Comparison of ENCODE assay signal across 27 cellular contexts in the genomic region with DNA sequence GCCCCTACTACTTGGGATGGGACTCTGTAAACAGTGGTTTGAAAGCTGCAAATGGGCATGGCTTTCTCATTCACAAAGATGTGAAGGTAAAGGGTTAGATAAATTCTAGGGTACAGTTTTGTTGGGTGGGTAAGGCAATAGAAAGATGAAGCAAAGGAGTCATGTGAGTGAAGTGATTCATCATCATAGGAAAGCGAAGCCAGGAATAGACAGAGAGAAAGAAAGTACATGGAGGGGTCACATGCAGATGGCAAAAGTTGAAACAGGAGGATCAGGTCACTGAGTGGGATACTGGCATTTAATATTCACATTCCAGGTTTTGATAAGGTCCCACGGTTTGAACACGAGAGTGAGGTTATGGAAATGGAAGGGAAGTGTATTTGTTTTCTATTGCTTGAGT. TPM values are rescaled to one million over a fixed set of nuclear protein-coding genes. Genes with fewer than 3 reads are reported as not detected.
DNase-seq lines count a peak whose midpoint lies in the region; ATAC-seq, FAIRE-seq and TF ChIP-seq lines count a peak whose summit lies in the region.
"Had no signal": no experiment of that assay in that cellular context is flagged by ENCODE, and none has a peak within 500 bp of the region (broad histone marks: within the 10 kb centered on the region; RNA-seq: fewer than 3 reads in every experiment).

No MANE protein-coding gene starts in this region.

- H3K9ac ChIP-seq in SK-N-SH (no peak overlapping the region), HepG2 (ENCODE audit: insufficient read depth, low read depth, low read length) (no peak overlapping the region)
- H3K9ac ChIP-seq: BLaER1 had no signal

- no peaks in the 10 kb centered on the region for H3K36me3 ChIP-seq in Panc1 (ENCODE audit: control insufficient read depth, insufficient read depth, low read length)
- no peaks in the 10 kb centered on the region for H3K36me3 ChIP-seq in osteoblast (ENCODE audit: insufficient read depth, low read length)
- no peaks in the 10 kb centered on the region for H3K36me3 ChIP-seq in SK-N-SH (replicated peaks in 1 of 2; ENCODE audit: control insufficient read depth in 1 of 2, insufficient read depth in 2 of 2, low read length in 1 of 2)
- no peaks in the 10 kb centered on the region for H3K36me3 ChIP-seq in HepG2 (replicated peaks in 1 of 2; ENCODE audit: control insufficient read depth in 1 of 2, insufficient read depth in 2 of 2, low read length in 2 of 2)
- H3K36me3 ChIP-seq: BLaER1 had no signal

- H3K4me3 ChIP-seq in Panc1 (ENCODE audit: low read depth in 2 of 2, low read length in 2 of 2) (no peak overlapping the region), fibroblast of mammary gland (ENCODE audit: control insufficient read depth, low read depth, low read length) (no peak overlapping the region), osteoblast (ENCODE audit: insufficient read depth, low read length) (no peak overlapping the region), SK-N-SH (ENCODE audit: low read depth in 2 of 2, low read length in 1 of 2) (no peak overlapping the region), HepG2 (replicated peaks in 1 of 3; ENCODE audit: insufficient read depth in 1 of 3, low read depth in 2 of 3, low read length in 3 of 3) (no peak overlapping the region)
- H3K4me3 ChIP-seq: BLaER1, GM12878, SK-N-MC had no signal

- H3K9me2 ChIP-seq in SK-N-SH: no peaks in the 10 kb centered on the region

- no peaks in the 10 kb centered on the region for H3K9me3 ChIP-seq in Panc1 (ENCODE audit: control insufficient read depth, insufficient read depth, low read depth, low read length)
- H3K9me3 ChIP-seq in osteoblast (ENCODE audit: low read depth, low read length): no peaks in the 10 kb centered on the region
- no peaks in the 10 kb centered on the region for H3K9me3 ChIP-seq in SK-N-SH
- no peaks in the 10 kb centered on the region for H3K9me3 ChIP-seq in HepG2 (ENCODE audit: low read length)
- H3K9me3 ChIP-seq: Caco-2 had no signal

- H4K20me1 ChIP-seq in osteoblast (ENCODE audit: insufficient read depth, low read length) (no peaks in the 10 kb centered on the region), SK-N-SH (ENCODE audit: insufficient read depth) (no peaks in the 10 kb centered on the region), HepG2 (ENCODE audit: insufficient read depth, low read length) (no peaks in the 10 kb centered on the region)
- H4K20me1 ChIP-seq: BLaER1 had no signal

- H3K27me3 ChIP-seq in Panc1 (ENCODE audit: control insufficient read depth, insufficient read depth, low read length) (no peaks in the 10 kb centered on the region), osteoblast (ENCODE audit: insufficient read depth, low read length) (no peaks in the 10 kb centered on the region), SK-N-SH (ENCODE audit: insufficient read depth) (no peaks in the 10 kb centered on the region), HepG2 (ENCODE audit: control insufficient read depth in 1 of 2, insufficient read depth in 2 of 2, low read length in 2 of 2) (no peaks in the 10 kb centered on the region)
- H3K27me3 ChIP-seq: BLaER1 had no signal

- BruUV-seq in Panc1 (replicated peaks; lab: Mats Ljungman, UMichigan): no TSS peak
- no TSS peak for BruUV-seq in HepG2 (replicated peaks; lab: Mats Ljungman, UMichigan)

- DNase-seq in Panc1 (ENCODE audit: low read depth, low spot score) (no peak), fibroblast of mammary gland (ENCODE audit: low read depth) (peak; percentile 30), osteoblast (ENCODE audit: insufficient read length, low spot score, missing footprints) (peak; percentile 27), SK-N-SH (no peak), AG20443 (ENCODE audit: low spot score) (no peak), HepG2 (ENCODE audit: low spot score) (no peak), GM13977 (ENCODE audit: low spot score) (no peak)
- DNase-seq: Caco-2; CD4-positive, alpha-beta T cell; DMS 273 treated with DMSO at 0.1 percent for 48 hours; DND-41; GOT3; KBM-7; MM.1S; NCI-H1048; NCI-H1417 treated with DMSO at 0.1 percent for 48 hours; NCI-H187 treated with DMSO at 0.1 percent for 48 hours; NCI-H2107; NCI-H446 treated with DMSO at 0.1 percent for 48 hours; NCI-H526 treated with DMSO at 0.1 percent for 48 hours; RPMI8226; SHP77 had no signal

- in situ Hi-C loops in Panc1 (cut with HindIII; ENCODE audit: low pct_unique_long_range_greater_than_20kb, low sequenced_read_pairs): no loop called here
- in situ Hi-C loops in HepG2 (cut with HindIII; ENCODE audit: extremely low pct_ligation_motif_present, low pct_unique_long_range_greater_than_20kb): no loop called here
- in situ Hi-C loops in GM13977 (cut with MboI; ENCODE audit: low pct_unique_long_range_greater_than_20kb, low sequenced_read_pairs, unreplicated experiment): no loop called here

- CTCF ChIA-PET in Panc1 (lab: Charles Lee) (no interaction called here), SK-N-SH (lab: Yijun Ruan, JAX) (no interaction called here), HepG2 (lab: Yijun Ruan, JAX; ENCODE audit: low intra/inter-chr PET ratio, low total read pairs) (no interaction called here)

- TF ChIP-seq RAD21 in SK-N-SH (IDR thresholded peaks at IDR 0.05; ENCODE audit: low read length) (no peak), HepG2 (CRISPR knock-in tag; IDR thresholded peaks at IDR 0.05) (no peak)

- no peak overlapping the region for H3K4me2 ChIP-seq in osteoblast (ENCODE audit: insufficient read depth, low read length)
- no peak overlapping the region for H3K4me2 ChIP-seq in SK-N-SH
- no peak overlapping the region for H3K4me2 ChIP-seq in HepG2 (ENCODE audit: low read depth, low read length)
- H3K4me2 ChIP-seq: BLaER1 had no signal

- no peaks in the 10 kb centered on the region for H3K79me2 ChIP-seq in osteoblast (ENCODE audit: insufficient read depth, low read length)
- no peaks in the 10 kb centered on the region for H3K79me2 ChIP-seq in SK-N-SH (ENCODE audit: insufficient read depth)
- no peaks in the 10 kb centered on the region for H3K79me2 ChIP-seq in HepG2 (ENCODE audit: insufficient read depth, low read length)

- H2AFZ ChIP-seq in osteoblast (ENCODE audit: low read length) (no peak overlapping the region), SK-N-SH (ENCODE audit: low read depth) (no peak overlapping the region), HepG2 (ENCODE audit: low read length) (no peak overlapping the region)

- TF ChIP-seq EP300 in SK-N-SH (IDR thresholded peaks at IDR 0.05; ENCODE audit: borderline replicate concordance in 1 of 2, low read depth in 1 of 2, low read length in 1 of 2) (no peak), HepG2 (IDR thresholded peaks at IDR 0.05; ENCODE audit: low read depth in 2 of 2, low read length in 2 of 2) (no peak), HepG2 (CRISPR knock-in tag; IDR thresholded peaks at IDR 0.05; ENCODE audit: borderline replicate concordance) (no peak)

- H3F3A ChIP-seq in SK-N-SH (replicated peaks; ENCODE audit: insufficient read depth): no peaks in the 10 kb centered on the region

- POLR2A ChIA-PET in Panc1 (lab: Charles Lee) (no interaction called here), SK-N-SH (lab: Yijun Ruan, JAX) (no interaction called here), HepG2 (lab: Yijun Ruan, JAX) (no interaction called here)

- H3K4me1 ChIP-seq in Panc1 (ENCODE audit: control insufficient read depth, insufficient read depth, low read length) (no peaks in the 10 kb centered on the region), osteoblast (ENCODE audit: insufficient read depth, low read length) (no peaks in the 10 kb centered on the region), SK-N-SH (ENCODE audit: control insufficient read depth in 1 of 2, insufficient read depth in 2 of 2, low read depth in 1 of 2, low read length in 1 of 2) (no peaks in the 10 kb centered on the region), HepG2 (ENCODE audit: insufficient read depth, low read length) (peaks cover 22% of the 10 kb centered on the region)
- H3K4me1 ChIP-seq: BLaER1 had no signal

- H3K27ac ChIP-seq in Panc1 (ENCODE audit: low read length): peak overlapping the region; percentile 48; the same call in 1 of the 2 replicates
- no peak overlapping the region for H3K27ac ChIP-seq in osteoblast (ENCODE audit: low read depth, low read length)
- H3K27ac ChIP-seq in SK-N-SH (ENCODE audit: low read depth in 2 of 2, low read length in 1 of 2): no peak overlapping the region
- H3K27ac ChIP-seq in HepG2 (ENCODE audit: extremely low read length, insufficient read depth, low read length): no peak overlapping the region
- H3K27ac ChIP-seq: BLaER1, SK-N-MC had no signal

- 69% methylated on average over 3 of the region's 3 CpGs for whole genome bisulfite sequencing in SK-N-SH (ENCODE audit: low lambda C conversion rate)
- 46% methylated on average over 3 of the region's 3 CpGs for WGBS in HepG2 (ENCODE audit: low lambda C conversion rate)

- ATAC-seq in Panc1 (no peak), HepG2 (no peak)
- ATAC-seq: GM12878, HCT116 had no signal

- FAIRE-seq in HepG2 (lab: Jason Lieb, UNC): no peak
- FAIRE-seq: GM12878 had no signal

- TF ChIP-seq POLR2A in HepG2 (IDR thresholded peaks at IDR 0.05; ENCODE audit: insufficient read depth in 1 of 2, low read depth in 2 of 2, low read length in 2 of 2): no peak

- intact Hi-C loops in Panc1 (cut with micrococcal nuclease; ENCODE audit: unreplicated experiment) (no loop called here), HepG2 (cut with micrococcal nuclease; ENCODE audit: unreplicated experiment) (no loop called here)

- TF ChIP-seq CTCF in Panc1 (IDR thresholded peaks at IDR 0.05) (no peak), fibroblast of mammary gland (conservative IDR thresholded peaks at IDR 0.05; ENCODE audit: control insufficient read depth, insufficient read depth, low read depth, low read length) (no peak), osteoblast (IDR thresholded peaks at IDR 0.05; ENCODE audit: extremely low read depth, low read depth, low read length) (no peak), SK-N-SH (IDR thresholded peaks at IDR 0.05) (no peak), HepG2 (CRISPR knock-in tag; IDR thresholded peaks at IDR 0.05) (no peak), GM13977 (IDR thresholded peaks at IDR 0.05; ENCODE audit: extremely low read depth, insufficient read depth, missing control alignments) (no peak)

RNA-seq across cellular contexts. Expression of a gene that starts 8.2 kb away (rescaled TPM):
- 63.3 TPM for total RNA-seq in Panc1 (2021; ENCODE audit: unreplicated experiment)
- polyA plus RNA-seq in Panc1 (2012; ENCODE audit: insufficient read length): 15.7 TPM
- 0.36 and 0.59 TPM in 2 replicates for total RNA-seq in osteoblast
- polyA plus RNA-seq in SK-N-SH (2012; rRNA removed): 0.02 and 0.05 TPM in 2 replicates
- polyA plus RNA-seq in SK-N-SH (2012; cell fraction: cytosol; rRNA removed): 0.01 and 0.03 TPM in 2 replicates
- 0.02 TPM in 1 of 2 replicates, not detected in the other for polyA plus RNA-seq in SK-N-SH (2012; cell fraction: nucleus; rRNA removed)
- 13.2 and 15.7 TPM in 2 replicates for total RNA-seq in HepG2 (2016; rRNA removed; fragmentation: Illumina TruSeq; extraction: Trizol)
- 7.0 and 9.3 TPM in 2 replicates for total RNA-seq in HepG2 (2016; cell fraction: cytosol; rRNA removed; fragmentation: Illumina TruSeq; extraction: Trizol; ENCODE audit: low read depth)
- 11.3 and 14.3 TPM in 2 replicates for total RNA-seq in HepG2 (2016; cell fraction: insoluble cytoplasmic fraction; rRNA removed; fragmentation: Illumina TruSeq; extraction: Trizol)
- 8.6 and 9.3 TPM in 2 replicates for total RNA-seq in HepG2 (2016; cell fraction: membrane; rRNA removed; fragmentation: Illumina TruSeq; extraction: Trizol)
- total RNA-seq in HepG2 (2016; cell fraction: nucleus; rRNA removed; fragmentation: Illumina TruSeq; extraction: Trizol): 9.2 and 11.9 TPM in 2 replicates
- 7.4 and 10.0 TPM in 2 replicates for polyA plus RNA-seq in HepG2 (2011; rRNA removed)
- 6.8 TPM in 2 replicates for polyA plus RNA-seq in HepG2 (2011; cell fraction: cytosol; rRNA removed)
- 2.7 and 2.9 TPM in 2 replicates for polyA plus RNA-seq in HepG2 (2011; cell fraction: nucleus; rRNA removed)
- polyA plus RNA-seq in HepG2 (2012): 8.1 and 8.6 TPM in 2 replicates
- 2.6 and 2.9 TPM in 2 replicates for polyA plus RNA-seq in HepG2 (2016; cell fraction: cytosol; fragmentation: Illumina TruSeq; extraction: Trizol; ENCODE audit: low read depth)
- polyA plus RNA-seq in HepG2 (2016; cell fraction: insoluble cytoplasmic fraction; fragmentation: Illumina TruSeq; extraction: Trizol; ENCODE audit: low read depth): 6.5 and 8.8 TPM in 2 replicates
- 3.4 and 3.6 TPM in 2 replicates for polyA plus RNA-seq in HepG2 (2016; cell fraction: membrane; fragmentation: Illumina TruSeq; extraction: Trizol; ENCODE audit: low read depth)
- polyA plus RNA-seq in HepG2 (2016; cell fraction: nucleus; fragmentation: Illumina TruSeq; extraction: Trizol; ENCODE audit: insufficient read depth, low read depth): 7.0 and 10.3 TPM in 2 replicates
- 6.0 and 8.6 TPM in 2 replicates for polyA minus RNA-seq in HepG2 (2011; rRNA and poly(A)+ RNA removed; ENCODE audit: low replicate concordance)
- 8.2 and 9.8 TPM in 2 replicates for polyA minus RNA-seq in HepG2 (2011; cell fraction: cytosol; rRNA and poly(A)+ RNA removed)
- polyA minus RNA-seq in HepG2 (2011; cell fraction: nucleus; rRNA and poly(A)+ RNA removed): 7.9 and 9.6 TPM in 2 replicates
- total RNA-seq: A673; CD4-positive, alpha-beta T cell had no signal

Comparison
In these comparisons a context has a peak if more than half of its experiments do, and no peak if none do; other contexts are left out.
1. DNase-seq: peak in fibroblast of mammary gland (single experiment) and osteoblast (single experiment); none in Panc1 (single experiment), SK-N-SH (single experiment), AG20443 (single experiment), HepG2 (single experiment) and GM13977 (single experiment).